8 cellular contexts compared by ENCODE assay signal in the genomic region with DNA sequence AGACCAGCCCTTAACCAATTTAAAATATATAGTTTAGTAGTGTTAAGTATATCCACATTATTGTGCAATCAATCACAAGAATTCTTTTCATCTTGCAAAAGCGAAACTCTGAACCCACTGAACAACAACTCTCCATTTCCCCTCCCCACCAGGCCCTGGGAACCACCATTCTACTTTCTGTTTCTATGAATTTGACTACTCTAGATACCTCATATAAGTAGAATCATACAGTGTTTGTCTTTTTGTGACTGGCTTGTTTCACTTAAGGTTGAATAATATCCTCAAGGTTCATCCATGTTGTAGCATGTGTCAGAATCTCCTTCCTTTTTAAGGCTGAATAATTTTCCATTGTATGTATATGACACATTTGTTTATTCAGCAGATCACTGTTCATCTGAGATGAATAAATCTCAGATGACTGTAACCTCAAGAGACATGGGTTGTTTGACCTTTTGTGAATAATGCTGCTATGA. TPM values are rescaled to one million over a fixed set of nuclear protein-coding genes. Genes with fewer than 3 reads are reported as not detected.
DNase-seq lines count a peak whose midpoint lies in the region; ATAC-seq lines count a peak whose summit lies in the region.

No MANE protein-coding gene starts in this region.

- peak overlapping the region; percentile 78 for H3K4me3 Mint-ChIP-seq in natural killer cell treated with Interleukin-12 subunit alpha and Interleukin-12 subunit beta and Interleukin-15 and Interleukin-18, amount 100 ng/mL, for 72 hours

- H3K27me3 Mint-ChIP-seq in natural killer cell treated with Interleukin-12 subunit alpha and Interleukin-12 subunit beta and Interleukin-15 and Interleukin-18, amount 100 ng/mL, for 72 hours = no peaks in the 10 kb centered on the region

- H3K36me3 Mint-ChIP-seq in natural killer cell treated with Interleukin-12 subunit alpha and Interleukin-12 subunit beta and Interleukin-15 and Interleukin-18, amount 100 ng/mL, for 72 hours = no peaks in the 10 kb centered on the region

- H3K27ac Mint-ChIP-seq in natural killer cell treated with Interleukin-12 subunit alpha and Interleukin-12 subunit beta and Interleukin-15 and Interleukin-18, amount 100 ng/mL, for 72 hours = peak overlapping the region; percentile 86 to 95

- DNase-seq in activated T-cell treated with anti-CD3 and anti-CD28 coated beads for 24 hours (ENCODE audit: low read depth) (peak; percentile 68), COLO668 (lab: John Stamatoyannopoulos, UW; ENCODE audit: unreplicated experiment) (no peak), ACHN (no peak), NCI-H1436 treated with DMSO at 0.1 percent for 48 hours (lab: John Stamatoyannopoulos, UW) (no peak), NCI-H2081 treated with DMSO at 0.1 percent for 48 hours (lab: John Stamatoyannopoulos, UW) (no peak)
- DNase-seq in natural killer cell treated with Interleukin-12 subunit alpha and Interleukin-12 subunit beta and Interleukin-15 and Interleukin-18, amount 100 ng/mL, for 72 hours (ENCODE audit: low spot score) = peak; percentile 86

- no peaks in the 10 kb centered on the region for H3K9me3 Mint-ChIP-seq in natural killer cell treated with Interleukin-12 subunit alpha and Interleukin-12 subunit beta and Interleukin-15 and Interleukin-18, amount 100 ng/mL, for 72 hours

- H3K4me1 Mint-ChIP-seq in natural killer cell treated with Interleukin-12 subunit alpha and Interleukin-12 subunit beta and Interleukin-15 and Interleukin-18, amount 100 ng/mL, for 72 hours (ENCODE audit: low read depth in 2 of 2) = peaks cover 33 to 37% of the 10 kb centered on the region in 2 donors

- in situ Hi-C loops in ACHN (cut with HindIII; ENCODE audit: low pct_ligation_motif_present, low pct_unique_long_range_greater_than_20kb, low sequenced_read_pairs) = no loop called here

- ATAC-seq in GM21381 (IDR thresholded peaks at IDR 0.05; ENCODE audit: unreplicated experiment) = peak; percentile 50
- ATAC-seq in HG03520 (IDR thresholded peaks at IDR 0.05; ENCODE audit: unreplicated experiment) = peak; percentile 51
- ATAC-seq in natural killer cell treated with Interleukin-12 subunit alpha and Interleukin-12 subunit beta and Interleukin-15 and Interleukin-18, amount 100 ng/mL, for 72 hours = peak; percentile 68 to 82

RNA-seq across cellular contexts. Expression of a gene that starts 8.1 kb away (rescaled TPM):
- 10 to 100 TPM; 57.9 to 67.1 TPM for total RNA-seq in natural killer cell treated with Interleukin-12 subunit alpha and Interleukin-12 subunit beta and Interleukin-15 and Interleukin-18, amount 100 ng/mL, for 72 hours

Comparison
In these comparisons a context has a peak if more than half of its experiments do, and no peak if none do; other contexts are left out.
1. DNase-seq: peak in activated T-cell treated with anti-CD3 and anti-CD28 coated beads for 24 hours (single experiment) and natural killer cell treated with Interleukin-12 subunit alpha and Interleukin-12 subunit beta and Interleukin-15 and Interleukin-18, amount 100 ng/mL, for 72 hours (single experiment); none in COLO668 (single experiment), ACHN (single experiment), NCI-H1436 treated with DMSO at 0.1 percent for 48 hours (single experiment) and NCI-H2081 treated with DMSO at 0.1 percent for 48 hours (single experiment).
2. Peak in every context shown above with its lines, with median percentiles within 50 percentile points of each other: ATAC-seq.